19 cellular contexts compared by ENCODE assay signal in genomic region chr11:65126624-65127274, GRCh38.
DNase-seq lines count a peak whose midpoint lies in the region; TF ChIP-seq lines count a peak whose summit lies in the region.
"Had no signal": no experiment of that assay in that cellular context is flagged by ENCODE, and none has a peak within 500 bp of the region (broad histone marks: within the 10 kb centered on the region; RNA-seq: fewer than 3 reads in every experiment).

No MANE protein-coding gene starts in this region.

- H3K4me3 ChIP-seq in NT2/D1 (ENCODE audit: insufficient read length, low read depth), result no peak overlapping the region
- H3K4me3 ChIP-seq: spleen had no signal

- H3K4me3 Mint-ChIP-seq in nephron, result peak overlapping the region in 2 of 3 experiments; percentile 34 to 58
- H3K4me3 Mint-ChIP-seq: activated naive CD8-positive, alpha-beta T cell treated with anti-CD3 and anti-CD28 coated beads, Interleukin-2, amount 50 U/mL, for 24 hours; activated T-cell treated with anti-CD3 and anti-CD28 coated beads, Interleukin-2, amount 50 U/mL, for 72 hours had no signal

- peaks cover 13% of the 10 kb centered on the region for H3K4me1 Mint-ChIP-seq in nephron

- peak; percentile 40 for TF ChIP-seq POLR2A in GM15510 (IDR thresholded peaks at IDR 0.05; ENCODE audit: borderline replicate concordance, extremely low read depth, insufficient read length)

- H3K27ac Mint-ChIP-seq in nephron, result no peak overlapping the region
- H3K27ac Mint-ChIP-seq: activated naive CD8-positive, alpha-beta T cell treated with anti-CD3 and anti-CD28 coated beads, Interleukin-2, amount 50 U/mL, for 24 hours; activated T-cell treated with anti-CD3 and anti-CD28 coated beads, Interleukin-2, amount 50 U/mL, for 72 hours; progenitor cell of endocrine pancreas had no signal

- H3K36me3 Mint-ChIP-seq in nephron (ENCODE audit: low read depth), result peaks cover 32% of the 10 kb centered on the region

- no peaks in the 10 kb centered on the region for H3K27me3 ChIP-seq in NT2/D1 (ENCODE audit: insufficient read depth, insufficient read length)
- H3K27me3 ChIP-seq: spleen had no signal

- H3K9me3 ChIP-seq in NT2/D1 (ENCODE audit: insufficient read depth, low read length), result no peaks in the 10 kb centered on the region
- H3K9me3 ChIP-seq: spleen had no signal

- H3K9me3 Mint-ChIP-seq in nephron, result no peaks in the 10 kb centered on the region
- H3K9me3 Mint-ChIP-seq: activated naive CD8-positive, alpha-beta T cell treated with anti-CD3 and anti-CD28 coated beads, Interleukin-2, amount 50 U/mL, for 24 hours; activated T-cell treated with anti-CD3 and anti-CD28 coated beads, Interleukin-2, amount 50 U/mL, for 72 hours; IgD-negative memory B cell had no signal

- H3K9ac ChIP-seq in NT2/D1 (ENCODE audit: insufficient read length, low read depth), result peak overlapping the region; percentile 14

- peaks cover 5% of the 10 kb centered on the region for H3K27me3 Mint-ChIP-seq in nephron (ENCODE audit: low read depth)
- H3K27me3 Mint-ChIP-seq: activated naive CD8-positive, alpha-beta T cell treated with anti-CD3 and anti-CD28 coated beads, Interleukin-2, amount 50 U/mL, for 24 hours; IgD-negative memory B cell; progenitor cell of endocrine pancreas had no signal

- peaks cover 83% of the 10 kb centered on the region for H3K36me3 ChIP-seq in NT2/D1 (ENCODE audit: insufficient read depth, insufficient read length, low read length)

- DNase-seq in NT2/D1 (ENCODE audit: low read depth, low spot score) (no peak), iPS-NIHi7 (ENCODE audit: extremely low spot score) (no peak), GM19238 (ENCODE audit: insufficient read length, low spot score) (no peak), NCI-H1436 (lab: John Stamatoyannopoulos, UW) (no peak)
- DNase-seq: activated CD4-positive, alpha-beta T cell treated with anti-CD3 and anti-CD28 coated beads for 48 hours; activated naive CD8-positive, alpha-beta T cell treated with anti-CD3 and anti-CD28 coated beads, Interleukin-2, amount 50 U/mL, for 24 hours; activated T-cell treated with anti-CD3 and anti-CD28 coated beads, Interleukin-2, amount 50 U/mL, for 72 hours; C1 segment of cervical spinal cord; caudate nucleus; DMS79 treated with DMSO at 0.1 percent for 48 hours; effector memory CD4-positive, alpha-beta T cell; NCI-H2107; Right ventricle myocardium superior; spleen; T1000 had no signal

- peaks cover 9% of the 10 kb centered on the region for H3K4me1 ChIP-seq in NT2/D1 (ENCODE audit: insufficient read depth, insufficient read length)

- TF ChIP-seq CTCF in nephron (IDR thresholded peaks at IDR 0.05; ENCODE audit: unreplicated experiment in 3 of 3), result no peak
